Comparison of ENCODE assay signal across 14 cellular contexts in genomic region chr1:155889566-155889965, GRCh38. TPM values are rescaled to one million over a fixed set of nuclear protein-coding genes. Genes with fewer than 3 reads are reported as not detected.
"Had no signal": no experiment of that assay in that cellular context is flagged by ENCODE, and none has a peak within 500 bp of the region (broad histone marks: within the 10 kb centered on the region; RNA-seq: fewer than 3 reads in every experiment).

No MANE protein-coding gene starts in this region.

- DNase-seq: activated CD4-positive, alpha-beta T cell treated with anti-CD3 and anti-CD28 coated beads, Interleukin-2, amount 50 U/mL, for 4 hours; activated naive CD4-positive, alpha-beta T cell treated with anti-CD3 and anti-CD28 coated beads, Interleukin-2, amount 50 U/mL, for 16 hours; activated T-cell treated with anti-CD3 and anti-CD28 coated beads, Interleukin-2, amount 50 U/mL, for 1 hour; effector CD8-positive, alpha-beta T cell; hypothalamus; naive B cell; right cardiac atrium had no signal

- H3K27me3 Mint-ChIP-seq: naive B cell; stimulated activated memory B cell treated with anti-CD40 and anti-IgM and Interleukin-4, amounts not matched to agents 10 μg/mL and 1 μg/mL and 100 μg/mL, for 72 hours had no signal

- H3K4me1 Mint-ChIP-seq: naive B cell; stimulated activated memory B cell treated with anti-CD40 and anti-IgM and Interleukin-4, amounts not matched to agents 10 μg/mL and 1 μg/mL and 100 μg/mL, for 72 hours had no signal

- H3K27ac Mint-ChIP-seq: naive B cell; stimulated activated memory B cell treated with anti-CD40 and anti-IgM and Interleukin-4, amounts not matched to agents 10 μg/mL and 1 μg/mL and 100 μg/mL, for 72 hours; T-helper 2 cell treated with Interferon-gamma antibody and Interleukin-4, amounts not matched to agents 5 μg/mL and 100 μg/mL, for 36 hours had no signal

- H3K36me3 Mint-ChIP-seq: naive B cell; stimulated activated memory B cell treated with anti-CD40 and anti-IgM and Interleukin-4, amounts not matched to agents 10 μg/mL and 1 μg/mL and 100 μg/mL, for 72 hours had no signal

- H3K4me3 Mint-ChIP-seq: naive B cell; stimulated activated memory B cell treated with anti-CD40 and anti-IgM and Interleukin-4, amounts not matched to agents 10 μg/mL and 1 μg/mL and 100 μg/mL, for 72 hours; T-helper 2 cell treated with Interferon-gamma antibody and Interleukin-4, amounts not matched to agents 5 μg/mL and 100 μg/mL, for 36 hours had no signal

- H3K9me3 Mint-ChIP-seq: naive B cell; stimulated activated memory B cell treated with anti-CD40 and anti-IgM and Interleukin-4, amounts not matched to agents 10 μg/mL and 1 μg/mL and 100 μg/mL, for 72 hours; T-helper 2 cell treated with Interferon-gamma antibody and Interleukin-4, amounts not matched to agents 5 μg/mL and 100 μg/mL, for 36 hours had no signal

- H3K4me3 ChIP-seq: breast epithelium, lung, smooth muscle cell, tibial nerve had no signal

RNA-seq across cellular contexts. Expression of gene RXFP4, which starts 51.9 kb away (rescaled TPM):
- total RNA-seq: breast epithelium, glomerular endothelial cell, lung, right cardiac atrium, smooth muscle cell, tibial nerve had no signal
